Comparison of ENCODE assay signal across 1 cellular context in the genomic region with DNA sequence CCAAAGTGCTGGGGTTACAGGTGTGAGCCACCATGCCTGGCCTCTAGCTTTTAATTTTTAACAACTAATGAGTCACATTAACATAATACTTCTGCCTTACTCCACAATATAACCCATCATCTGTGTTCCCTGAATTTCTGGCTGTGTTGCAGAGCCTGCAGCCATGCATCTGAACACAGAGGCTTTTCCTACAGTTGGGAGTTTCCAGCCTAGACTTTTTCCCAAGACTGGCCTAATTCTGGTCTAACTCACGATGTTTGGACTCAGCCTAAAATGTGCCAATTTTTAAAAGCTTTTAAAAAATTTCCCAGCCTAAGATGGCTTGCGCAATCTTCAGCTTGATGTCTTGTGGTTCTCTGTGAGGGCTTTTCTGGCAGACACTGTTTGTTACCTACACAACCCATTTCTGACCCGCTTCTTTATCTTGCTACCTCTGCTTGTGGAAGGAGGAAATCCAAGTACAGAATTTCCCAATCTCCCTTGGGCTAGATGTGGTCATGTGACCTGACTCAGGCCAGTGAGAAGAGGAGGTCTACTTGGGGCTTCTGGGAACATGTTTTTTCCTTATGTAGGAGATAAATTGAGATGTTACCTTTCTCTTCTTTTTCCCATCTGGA.
TF ChIP-seq lines count a peak whose summit lies in the region.

No MANE protein-coding gene starts in this region.

TF ChIP-seq in H1, 55 proteins besides CTCF, POLR2A, EP300 and RAD21:
- TF ChIP-seq CEBPB (IDR thresholded peaks at IDR 0.05; ENCODE audit: low read depth, low read length) (peak; percentile 71; the same call in 1 of the 2 replicates), CHD1 (IDR thresholded peaks at IDR 0.05; ENCODE audit: low read depth, low read length) (no peak)
